27 cellular contexts compared by ENCODE assay signal in genomic region chr15:27608248-27608647, GRCh38.
"Had no signal": no experiment of that assay in that cellular context is flagged by ENCODE, and none has a peak within 500 bp of the region (broad histone marks: within the 10 kb centered on the region; RNA-seq: fewer than 3 reads in every experiment).

No MANE protein-coding gene starts in this region.

- H3K4me3 Mint-ChIP-seq: mesothelial cell of epicardium; naive B cell; natural killer cell treated with Interleukin-12 subunit alpha and Interleukin-12 subunit beta and Interleukin-15 and Interleukin-18, amount 100 ng/mL, for 72 hours; neural crest cell; stimulated activated naive CD8-positive, alpha-beta T cell treated with anti-CD3 and anti-CD28 coated beads, Interleukin-15, amount 100 ng/mL, for 72 hours had no signal

- H3K4me3 ChIP-seq: esophagus muscularis mucosa, gastroesophageal sphincter, heart left ventricle, hepatocyte, left lung, mucosa of descending colon, pancreas, right lobe of liver, suprapubic skin, transverse colon, upper lobe of right lung, uterus had no signal

- H3K36me3 Mint-ChIP-seq: mesothelial cell of epicardium; naive B cell; natural killer cell treated with Interleukin-12 subunit alpha and Interleukin-12 subunit beta and Interleukin-15 and Interleukin-18, amount 100 ng/mL, for 72 hours had no signal

- H3K36me3 ChIP-seq: esophagus muscularis mucosa, gastroesophageal sphincter, heart left ventricle, left lung, neutrophil, pancreas, right lobe of liver, suprapubic skin, transverse colon, upper lobe of right lung, uterus had no signal

- H3K4me1 ChIP-seq: esophagus muscularis mucosa, foreskin keratinocyte, gastroesophageal sphincter, heart left ventricle, left lung, pancreas, right lobe of liver, suprapubic skin, transverse colon, upper lobe of right lung, uterus had no signal

- H3K27ac ChIP-seq: epithelial cell of prostate, esophagus muscularis mucosa, foreskin keratinocyte, gastroesophageal sphincter, heart left ventricle, hepatocyte, left lung, neutrophil, pancreas, right lobe of liver, suprapubic skin, transverse colon, upper lobe of right lung, uterus had no signal

- ATAC-seq: foreskin keratinocyte; gastroesophageal sphincter; heart left ventricle; left cardiac atrium; left lung; mucosa of descending colon; natural killer cell treated with Interleukin-12 subunit alpha and Interleukin-12 subunit beta and Interleukin-15 and Interleukin-18, amount 100 ng/mL, for 72 hours; pancreas; right lobe of liver; stimulated activated naive CD8-positive, alpha-beta T cell treated with anti-CD3 and anti-CD28 coated beads, Interleukin-15, amount 100 ng/mL, for 72 hours; upper lobe of right lung had no signal

- H2AFZ ChIP-seq: hepatocyte had no signal

- H3K4me2 ChIP-seq: hepatocyte had no signal

- H3K9me3 ChIP-seq: esophagus muscularis mucosa, gastroesophageal sphincter, neutrophil, pancreas, right lobe of liver, suprapubic skin, upper lobe of right lung, uterus had no signal

- H3K4me1 Mint-ChIP-seq: mesothelial cell of epicardium; naive B cell; neural crest cell; stimulated activated naive CD8-positive, alpha-beta T cell treated with anti-CD3 and anti-CD28 coated beads, Interleukin-15, amount 100 ng/mL, for 72 hours had no signal

- DNase-seq: cortex of kidney; foreskin keratinocyte; heart left ventricle; left cardiac atrium; left lung; mesenchymal stem cell; mucosa of descending colon; naive B cell; pancreas; right lobe of liver; small intestine; stimulated activated CD4-positive, alpha-beta T cell treated with anti-CD3 and anti-CD28 coated beads, Interleukin-15, amount 100 ng/mL, for 24 hours; stimulated activated CD4-positive, alpha-beta T cell treated with anti-CD3 and anti-CD28 coated beads, Interleukin-2, amount 100 ng/mL, for 48 hours; stimulated activated naive CD4-positive, alpha-beta T cell; stimulated activated naive CD8-positive, alpha-beta T cell treated with anti-CD3 and anti-CD28 coated beads, Interleukin-15, amount 100 ng/mL, for 72 hours; transverse colon; upper lobe of right lung; uterus had no signal

- H3K27me3 ChIP-seq: esophagus muscularis mucosa, foreskin keratinocyte, gastroesophageal sphincter, heart left ventricle, hepatocyte, left lung, neutrophil, pancreas, right lobe of liver, suprapubic skin, transverse colon, upper lobe of right lung, uterus had no signal

- H3K27ac Mint-ChIP-seq: mesothelial cell of epicardium; naive B cell; natural killer cell treated with Interleukin-12 subunit alpha and Interleukin-12 subunit beta and Interleukin-15 and Interleukin-18, amount 100 ng/mL, for 72 hours; stimulated activated naive CD8-positive, alpha-beta T cell treated with anti-CD3 and anti-CD28 coated beads, Interleukin-15, amount 100 ng/mL, for 72 hours had no signal

- H3K27me3 Mint-ChIP-seq: naive B cell; natural killer cell treated with Interleukin-12 subunit alpha and Interleukin-12 subunit beta and Interleukin-15 and Interleukin-18, amount 100 ng/mL, for 72 hours; stimulated activated naive CD8-positive, alpha-beta T cell treated with anti-CD3 and anti-CD28 coated beads, Interleukin-15, amount 100 ng/mL, for 72 hours had no signal

- H3K79me2 ChIP-seq: hepatocyte had no signal
